25 cellular contexts compared by ENCODE assay signal in the genomic region with DNA sequence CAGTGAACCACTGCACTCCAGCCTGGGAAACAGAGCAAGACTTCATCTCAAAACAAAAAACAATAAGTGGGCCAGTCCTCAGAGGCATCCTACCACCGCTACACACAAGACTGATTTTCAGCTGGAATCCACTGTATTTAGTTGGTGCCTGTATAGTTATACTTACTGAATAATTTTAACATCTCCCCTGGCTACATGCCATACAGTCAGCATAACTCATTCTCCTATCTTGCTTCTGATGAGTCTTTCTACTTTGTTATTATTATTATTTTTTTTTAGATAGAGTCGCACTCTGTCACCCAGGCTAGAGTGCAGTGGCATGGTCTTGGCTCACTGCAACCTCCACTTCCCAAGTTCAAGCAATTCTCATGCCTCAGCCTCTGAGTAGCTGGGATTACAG.
"Had no signal": no experiment of that assay in that cellular context is flagged by ENCODE, and none has a peak within 500 bp of the region (broad histone marks: within the 10 kb centered on the region; RNA-seq: fewer than 3 reads in every experiment).

No MANE protein-coding gene starts in this region.

- H3K4me1 ChIP-seq: body of pancreas, right lobe of liver, uterus had no signal

- H3K4me3 ChIP-seq: body of pancreas, esophagus muscularis mucosa, gastrocnemius medialis, hepatocyte, ovary, right lobe of liver, skin epidermis, thoracic aorta, uterus had no signal

- H3K79me2 ChIP-seq: hepatocyte had no signal

- H3K36me3 ChIP-seq: esophagus muscularis mucosa, gastrocnemius medialis, ovary, right lobe of liver, thoracic aorta, uterus had no signal

- H3K27ac ChIP-seq: body of pancreas, esophagus muscularis mucosa, gastrocnemius medialis, hepatocyte, ovary, right lobe of liver, skin epidermis, thoracic aorta, uterus had no signal

- H3K27me3 ChIP-seq: body of pancreas, esophagus muscularis mucosa, gastrocnemius medialis, hepatocyte, ovary, right lobe of liver, uterus had no signal

- H3K9me3 ChIP-seq: body of pancreas, esophagus muscularis mucosa, gastrocnemius medialis, ovary, right lobe of liver, thoracic aorta, uterus had no signal

- H2AFZ ChIP-seq: hepatocyte had no signal

- ATAC-seq: activated CD8-positive, alpha-beta memory T cell treated with anti-CD3 and anti-CD28 coated beads, Interleukin-2, amount 10 ng/mL, durations not matched to agents 7 days and 5 days; activated CD8-positive, alpha-beta T cell treated with anti-CD3 and anti-CD28 coated beads, Interleukin-2, amount 10 ng/mL, durations not matched to agents 7 days and 5 days; activated naive CD4-positive, alpha-beta T cell treated with anti-CD3 and anti-CD28 coated beads, Interleukin-2, amount 50 U/mL, for 72 hours; body of pancreas; gastrocnemius medialis; left colon; naive thymus-derived CD4-positive, alpha-beta T cell; right lobe of liver; stimulated activated effector memory CD8-positive, alpha-beta T cell treated with anti-CD3 and anti-CD28 coated beads, Interleukin-12 subunit alpha, Interleukin-12 subunit beta, amount 100 ng/mL, for 72 hours; T-helper 17 cell had no signal

- DNase-seq: activated CD4-positive, alpha-beta T cell treated with anti-CD3 and anti-CD28 coated beads for 1 hour; activated CD4-positive, alpha-beta T cell treated with anti-CD3 and anti-CD28 coated beads, Interleukin-2, amount 50 U/mL, for 1 hour; activated CD8-positive, alpha-beta memory T cell treated with anti-CD3 and anti-CD28 coated beads, Interleukin-2, amount 10 ng/mL, durations not matched to agents 7 days and 5 days; activated CD8-positive, alpha-beta T cell treated with anti-CD3 and anti-CD28 coated beads, Interleukin-2, amount 10 ng/mL, durations not matched to agents 7 days and 5 days; activated T-cell treated with anti-CD3 and anti-CD28 coated beads, Interleukin-2, amount 50 U/mL, for 48 hours; aorta; body of pancreas; cortex of kidney; gastrocnemius medialis; glutamatergic neuron; left colon; midbrain; naive thymus-derived CD4-positive, alpha-beta T cell; ovary; right lobe of liver; stimulated activated CD4-positive, alpha-beta T cell treated with anti-CD3 and anti-CD28 coated beads, Interleukin-4, amount 100 ng/mL, for 24 hours; T-helper 17 cell; T1000; uterus had no signal

- H3K4me2 ChIP-seq: hepatocyte had no signal
